Comparison of ENCODE assay signal across 9 cellular contexts in genomic region chr3:169759256-169759655, GRCh38. TPM values are rescaled to one million over a fixed set of nuclear protein-coding genes. Genes with fewer than 3 reads are reported as not detected.
DNase-seq lines count a peak whose midpoint lies in the region; ATAC-seq and TF ChIP-seq lines count a peak whose summit lies in the region.
"Had no signal": no experiment of that assay in that cellular context is flagged by ENCODE, and none has a peak within 500 bp of the region (broad histone marks: within the 10 kb centered on the region; RNA-seq: fewer than 3 reads in every experiment).

No MANE protein-coding gene starts in this region.

- WGBS in esophagus muscularis mucosa: 68% methylated on average over 2 of the region's 2 CpGs

- intact Hi-C loops in esophagus muscularis mucosa (cut with DNase I): no loop called here

- TF ChIP-seq EP300 in esophagus muscularis mucosa (IDR thresholded peaks at IDR 0.05): no peak

- H3K4me3 ChIP-seq in GM12865 (ENCODE audit: low read depth, low read length): no peak overlapping the region
- no peak overlapping the region for H3K4me3 ChIP-seq in cardiac fibroblast (replicated peaks in 1 of 2; ENCODE audit: low read depth in 2 of 2, low read length in 2 of 2)
- no peak overlapping the region for H3K4me3 ChIP-seq in esophagus muscularis mucosa

- H3K9me3 ChIP-seq in esophagus muscularis mucosa: no peaks in the 10 kb centered on the region

- no peak for TF ChIP-seq CTCF in GM12865 (IDR thresholded peaks at IDR 0.05; ENCODE audit: insufficient read depth, low read depth, low read length, missing control alignments)
- no peak for TF ChIP-seq CTCF in cardiac fibroblast (IDR thresholded peaks at IDR 0.05; ENCODE audit: low read depth, low read length)
- no peak for TF ChIP-seq CTCF in esophagus muscularis mucosa (IDR thresholded peaks at IDR 0.05)

- peak; percentile 46 for DNase-seq in GM12865 (ENCODE audit: low read depth)
- peak; percentile 44 for DNase-seq in LHCN-M2 (ENCODE audit: low read depth)
- peak; percentile 30 to 85 for DNase-seq in cardiac fibroblast (ENCODE audit: low read depth in 2 of 2)
- DNase-seq in esophagus muscularis mucosa (ENCODE audit: extremely low spot score): no peak
- no peak for DNase-seq in islet precursor cell
- no peak for DNase-seq in NCI-H510A treated with DMSO at 0.1 percent for 48 hours (lab: John Stamatoyannopoulos, UW)
- DNase-seq in left lobe of liver (ENCODE audit: low spot score): no peak
- DNase-seq: NCI-H187 had no signal

- H3K4me1 ChIP-seq in esophagus muscularis mucosa: peaks cover 4 to 7% (median 6%) of the 10 kb centered on the region in 4 donors

- no peak for TF ChIP-seq POLR2A in esophagus muscularis mucosa (IDR thresholded peaks at IDR 0.05; ENCODE audit: low read depth)

- H3K27me3 ChIP-seq in esophagus muscularis mucosa: peaks cover 0 to 10% (median 0%) of the 10 kb centered on the region in 4 donors

- ATAC-seq in GM21786 (IDR thresholded peaks at IDR 0.05; ENCODE audit: unreplicated experiment): peak; percentile 52
- ATAC-seq in left lobe of liver: no peak

- no peaks in the 10 kb centered on the region for H3K36me3 ChIP-seq in esophagus muscularis mucosa

- H3K27ac ChIP-seq in esophagus muscularis mucosa (replicated peaks in 1 of 4): no peak overlapping the region

RNA-seq across cellular contexts. Expression of gene TERC, which starts 5.6 kb away (rescaled TPM):
- total RNA-seq in LHCN-M2 (2014; rRNA removed): 434 and 471 TPM in 2 replicates
- polyA plus RNA-seq in LHCN-M2 (2012): 0.27 TPM
- total RNA-seq in esophagus muscularis mucosa: 10 to 100 TPM; 19.1 to 93.6 (median 63.7) TPM
- 3.1 TPM for total RNA-seq in left lobe of liver

RNA-seq across cellular contexts. Expression of gene ACTRT3, which starts 10.1 kb away (rescaled TPM):
- total RNA-seq in LHCN-M2 (2014; rRNA removed): 6.1 and 6.5 TPM in 2 replicates
- polyA plus RNA-seq in LHCN-M2 (2012): 2.9 TPM
- total RNA-seq in esophagus muscularis mucosa: 1 to 10 TPM; 2.7 to 4.5 (median 4.3) TPM
- 1.6 TPM for total RNA-seq in left lobe of liver

RNA-seq across cellular contexts. Expression of gene MYNN, which starts 13.9 kb away (rescaled TPM):
- 13.9 and 14.4 TPM in 2 replicates for total RNA-seq in LHCN-M2 (2014; rRNA removed)
- polyA plus RNA-seq in LHCN-M2 (2012): 6.5 TPM
- 10 to 100 TPM; 11.7 to 15.7 (median 14.7) TPM for total RNA-seq in esophagus muscularis mucosa
- 5.7 TPM for total RNA-seq in left lobe of liver

RNA-seq across cellular contexts. Expression of gene LRRIQ4, which starts 53.4 kb away (rescaled TPM):
- not detected in 2 replicates for total RNA-seq in LHCN-M2 (2014; rRNA removed)
- not detected for polyA plus RNA-seq in LHCN-M2 (2012)
- under 1 TPM in 1 of 4 donors, not detected in 3; 0.23 TPM for total RNA-seq in esophagus muscularis mucosa
- total RNA-seq in left lobe of liver: not detected

RNA-seq across cellular contexts. Expression of gene LRRC34, which starts 53.4 kb away (rescaled TPM):
- 5.4 TPM in 2 replicates for total RNA-seq in LHCN-M2 (2014; rRNA removed)
- polyA plus RNA-seq in LHCN-M2 (2012): 0.87 TPM
- 1 to 10 TPM; 2.0 to 2.9 (median 2.2) TPM for total RNA-seq in esophagus muscularis mucosa
- 0.35 TPM for total RNA-seq in left lobe of liver

Comparison
In these comparisons a context has a peak if more than half of its experiments do, and no peak if none do; other contexts are left out.
1. DNase-seq: peak in GM12865 (single experiment), LHCN-M2 (single experiment) and cardiac fibroblast (2 of 2); none in esophagus muscularis mucosa (single experiment), islet precursor cell (single experiment), NCI-H510A treated with DMSO at 0.1 percent for 48 hours (single experiment) and left lobe of liver (single experiment).